8 cellular contexts compared by ENCODE assay signal in genomic region chr5:145834917-145835838, GRCh38. TPM values are rescaled to one million over a fixed set of nuclear protein-coding genes. Genes with fewer than 3 reads are reported as not detected.
A peak's percentile ranks its signal among the peaks of the same experiment; 100 is the strongest.
DNase-seq lines count a peak whose midpoint lies in the region; TF ChIP-seq lines count a peak whose summit lies in the region.

Gene PRELID2 (minus strand): TSS chr5:145835342. CDS start chr5:145835251, 91 bp downstream.

- no peak within 1 kb of the TSS for H3T11ph ChIP-seq in H9 (ENCODE audit: low read length)

- H3K9me3 ChIP-seq in H9 (ENCODE audit: control insufficient read depth, low read depth, low read length) (no peaks in the 10 kb centered on the region), Loucy (ENCODE audit: insufficient read depth, low read depth, low read length) (no peaks in the 10 kb centered on the region)

- H2BK120ac ChIP-seq in H9 (ENCODE audit: low read depth, low read length, poor library complexity, severe bottlenecking) = no peak within 1 kb of the TSS

- peaks cover 4% of the 10 kb centered on the region for H3K23me2 ChIP-seq in H9 (ENCODE audit: insufficient read length, low read depth, low read length, poor library complexity, severe bottlenecking)

- no peak within 1 kb of the TSS for H4K91ac ChIP-seq in H9 (ENCODE audit: insufficient read length, low read depth, low read length)

- H3K4me1 ChIP-seq in H9 (ENCODE audit: insufficient read depth, low read length) (no peaks in the 10 kb centered on the region; the same call in 1 of the 2 replicates), Loucy (ENCODE audit: insufficient read depth, low read length, poor library complexity, severe bottlenecking) (peaks cover 48% of the 10 kb centered on the region)

- H4K5ac ChIP-seq in H9 (ENCODE audit: insufficient read length, low read depth, low read length) = no peak within 1 kb of the TSS

- H4K20me1 ChIP-seq in H9 (ENCODE audit: control insufficient read depth, insufficient read depth, insufficient read length) (no peaks in the 10 kb centered on the region), Loucy (ENCODE audit: insufficient read depth, low read length, poor library complexity, severe bottlenecking) (peaks cover 11% of the 10 kb centered on the region)

- TF ChIP-seq CTCF in H9 (conservative IDR thresholded peaks at IDR 0.05) = peak; percentile 23; the same call in 2 of the 3 replicates
- peak; percentile 35 for TF ChIP-seq CTCF in Loucy (conservative IDR thresholded peaks at IDR 0.05; ENCODE audit: low read length)
- TF ChIP-seq CTCF in astrocyte of the spinal cord (IDR thresholded peaks at IDR 0.05; ENCODE audit: low read depth, low read length) = no peak

- no peak within 1 kb of the TSS for H2BK12ac ChIP-seq in H9 (ENCODE audit: insufficient read length, low read depth, low read length)

- H3K9ac ChIP-seq in H9 (ENCODE audit: extremely low read depth, insufficient read length, low read length) = no peak within 1 kb of the TSS
- peak within 1 kb of the TSS; percentile 81 for H3K9ac ChIP-seq in Loucy (ENCODE audit: low read depth, low read length, poor library complexity, severe bottlenecking)

- no peaks in the 10 kb centered on the region for H3K36me3 ChIP-seq in Loucy (ENCODE audit: insufficient read depth, low read length)

- peaks cover 6% of the 10 kb centered on the region in 2 experiments; a peak in 3 of 4 replicates for H3K4me1 Mint-ChIP-seq in H9

- no peak within 1 kb of the TSS for H2BK5ac ChIP-seq in H9 (ENCODE audit: insufficient read length, low read length)

- no peak within 1 kb of the TSS for H3K4ac ChIP-seq in H9 (ENCODE audit: low read depth, low read length)

- no CpG with 5 or more reads among the region's 71 CpGs for WGBS in H9 (ENCODE audit: extremely low coverage, insufficient read length, low lambda C conversion rate)

- peak within 1 kb of the TSS; percentile 98 for H3K4me3 ChIP-seq in Loucy (ENCODE audit: low read length, poor library complexity, severe bottlenecking)
- H3K4me3 ChIP-seq in astrocyte of the spinal cord (ENCODE audit: low read depth, low read length) = peak within 1 kb of the TSS; percentile 63

- H3K27ac Mint-ChIP-seq in H9 = no peak within 1 kb of the TSS

- H3K9me3 Mint-ChIP-seq in H9 = no peaks in the 10 kb centered on the region; a peak in 1 of 5 replicates

- H4K8ac ChIP-seq in H9 (replicated peaks; ENCODE audit: insufficient read length, low read depth, low read length) = no peak within 1 kb of the TSS

- no peaks in the 10 kb centered on the region; a peak in 1 of 7 replicates for H3K36me3 Mint-ChIP-seq in H9 (ENCODE audit: insufficient read depth in 1 of 3, low read depth in 3 of 3)

- H3K18ac ChIP-seq in H9 (ENCODE audit: insufficient read length, low read depth, low read length) = no peak within 1 kb of the TSS

- H2AK5ac ChIP-seq in H9 (ENCODE audit: insufficient read length, low read length) = no peak within 1 kb of the TSS

- H3K27me3 ChIP-seq in H9 (ENCODE audit: insufficient read depth, low read length) (no peaks in the 10 kb centered on the region; the same call in 1 of the 2 replicates), Loucy (ENCODE audit: insufficient read depth, low read length, poor library complexity, severe bottlenecking) (no peaks in the 10 kb centered on the region)

- no peak within 1 kb of the TSS for H2BK20ac ChIP-seq in H9 (ENCODE audit: low read depth, low read length, poor library complexity, severe bottlenecking)

- H3K14ac ChIP-seq in H9 (ENCODE audit: insufficient read depth, low read length) = peak within 1 kb of the TSS; percentile 53

- H3K27me3 Mint-ChIP-seq in H9 (ENCODE audit: low read depth) = peaks cover 20% of the 10 kb centered on the region

- H3F3A ChIP-seq in Loucy (ENCODE audit: low read depth) = no peaks in the 10 kb centered on the region

- H3K23ac ChIP-seq in H9 (ENCODE audit: insufficient read length, low read depth, low read length) = no peak within 1 kb of the TSS

- H3K9me2 ChIP-seq in Loucy (replicated peaks; ENCODE audit: low read depth, low read length) = no peaks in the 10 kb centered on the region

- in situ Hi-C loops in astrocyte of the spinal cord (cut with HindIII; ENCODE audit: low sequenced_read_pairs) = no loop called here

- peak within 1 kb of the TSS; percentile 66 to 78 for H3K4me3 Mint-ChIP-seq in H9

- no peaks in the 10 kb centered on the region for H3K79me1 ChIP-seq in H9 (ENCODE audit: insufficient read depth, low read depth, low read length, poor library complexity, severe bottlenecking)

- H3K79me2 ChIP-seq in H9 (ENCODE audit: insufficient read depth, low read length) (no peaks in the 10 kb centered on the region), Loucy (ENCODE audit: insufficient read depth, low read length) (peaks cover 48% of the 10 kb centered on the region)

- peak within 1 kb of the TSS; percentile 65 for H2AFZ ChIP-seq in H9 (ENCODE audit: low read length)
- H2AFZ ChIP-seq in Loucy (ENCODE audit: low read length) = peak within 1 kb of the TSS; percentile 95

- H3K27ac ChIP-seq in H9 (ENCODE audit: insufficient read length, low read depth, low read length) = no peak within 1 kb of the TSS

- H3K4me2 ChIP-seq in H9 (ENCODE audit: insufficient read depth, insufficient read length, low read length) (peak within 1 kb of the TSS; percentile 76), Loucy (ENCODE audit: low read depth, low read length, poor library complexity, severe bottlenecking) (peak within 1 kb of the TSS; percentile 80)

- H3K56ac ChIP-seq in H9 (ENCODE audit: insufficient read length, low read depth, low read length) = no peak within 1 kb of the TSS

- no peak within 1 kb of the TSS for H2BK15ac ChIP-seq in H9 (ENCODE audit: low read depth, low read length)

- DNase-seq in GF-D8 (lab: John Stamatoyannopoulos, UW) (peak; percentile 88), H9 (peak; percentile 91), T follicular helper cell (ENCODE audit: low read depth) (peak; percentile 9), astrocyte of the spinal cord (ENCODE audit: low read depth, low spot score) (peak; percentile 87), hippocampal formation (lab: John Stamatoyannopoulos, UW) (peak; percentile 70 to 74), pulmonary artery endothelial cell (ENCODE audit: low read depth, low spot score) (peak; percentile 62)
- no peak for DNase-seq in NK-92 treated with Interleukin-12 subunit alpha and Interleukin-12 subunit beta, amount 100 ng/mL, for 24 hours (lab: John Stamatoyannopoulos, UW)

RNA-seq across cellular contexts. Expression of gene PRELID2, which starts in this region (rescaled TPM):
- total RNA-seq in H9 (2021) (10.4 and 13.2 TPM in 2 replicates), pulmonary artery endothelial cell (32.3 and 32.6 TPM in 2 replicates)
